8 cellular contexts compared by ENCODE assay signal in the genomic region with DNA sequence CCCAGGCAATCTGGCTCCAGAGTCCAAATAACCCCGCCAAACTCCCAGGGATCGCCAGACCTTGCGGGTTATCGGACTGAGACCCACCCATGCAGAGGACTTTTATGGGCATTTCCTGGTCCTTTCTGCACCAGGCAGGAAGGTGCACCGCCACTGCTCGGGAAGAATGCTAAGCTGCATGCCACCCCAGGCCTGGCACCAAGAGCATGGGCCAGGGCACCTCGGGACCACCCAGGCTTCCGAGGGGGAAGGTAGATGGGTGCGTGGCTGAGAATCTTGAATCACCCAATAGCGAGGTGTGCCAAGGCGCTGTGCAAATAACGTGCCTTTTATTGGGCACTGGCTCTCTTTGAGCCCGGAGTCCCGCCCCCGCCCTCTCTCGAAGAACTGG. TPM values are rescaled to one million over a fixed set of nuclear protein-coding genes. Genes with fewer than 3 reads are reported as not detected.
DNase-seq lines count a peak whose midpoint lies in the region; ATAC-seq and TF ChIP-seq lines count a peak whose summit lies in the region.

No MANE protein-coding gene starts in this region.

- WGBS in lung, 2 donors, result 0 to 1% methylated on average over 16 of the region's 16 CpGs
- WGBS in transverse colon (ENCODE audit: low coverage in 1 of 2), 2 donors, result 1% methylated on average over 16 of the region's 16 CpGs; no CpG with 5 or more reads in 1 of the 2 donors

- no peak for TF ChIP-seq POLR2A in transverse colon (IDR thresholded peaks at IDR 0.05)

- H3K27ac Mint-ChIP-seq in GM23338, result peak overlapping the region; percentile 96

- H4K20me1 ChIP-seq in DND-41 (ENCODE audit: insufficient read depth, low read length) (0 out of 2 replicates have a peak, but pooled peaks cover 4% of the 10 kb centered on the region), GM23338 (replicated peaks; ENCODE audit: insufficient read depth) (no peaks in the 10 kb centered on the region; the same call in none of the 2 replicates)

- H3K36me3 Mint-ChIP-seq in GM23338 (ENCODE audit: low read depth), result peaks cover 7% of the 10 kb centered on the region

- DNase-seq in DND-41 (no peak), GM23338 (ENCODE audit: low spot score) (no peak), NCI-H748 (lab: John Stamatoyannopoulos, UW; ENCODE audit: unreplicated experiment) (peak; percentile 91), cardiac fibroblast (ENCODE audit: low read depth in 2 of 2) (no peak), lung (ENCODE audit: low spot score) (no peak), transverse colon (peak; percentile 82)

- H3K4me2 ChIP-seq in DND-41 (ENCODE audit: insufficient read depth, low read length) (peak overlapping the region; percentile 68), GM23338 (peak overlapping the region; percentile 79)

- peak overlapping the region; percentile 83 for H3K4me3 Mint-ChIP-seq in GM23338

- in situ Hi-C loops in transverse colon (cut with MboI; ENCODE audit: low pct_ligation_motif_present in 1 of 4, low pct_unique_long_range_greater_than_20kb in 1 of 4, low sequenced_read_pairs in 3 of 4), result no loop called here

- H3K9me3 ChIP-seq in DND-41 (ENCODE audit: insufficient read depth, low read length, severe bottlenecking) (no peaks in the 10 kb centered on the region), lung (ENCODE audit: control insufficient read depth in 2 of 2, insufficient read depth in 1 of 2, low read length in 1 of 2) (no peaks in the 10 kb centered on the region), transverse colon (no peaks in the 10 kb centered on the region)

- H3K27me3 Mint-ChIP-seq in GM23338 (ENCODE audit: insufficient read depth, low read depth, poor library complexity), result peaks cover 7% of the 10 kb centered on the region

- H3K9me3 Mint-ChIP-seq in GM23338, result no peaks in the 10 kb centered on the region

- peaks cover 12% of the 10 kb centered on the region for H3F3A ChIP-seq in GM23338 (replicated peaks; ENCODE audit: low read depth)

- H2AFZ ChIP-seq in DND-41 (ENCODE audit: low read depth, low read length) (peak overlapping the region; percentile 58), GM23338 (peak overlapping the region; percentile 78)

- H3K4me3 ChIP-seq in DND-41 (ENCODE audit: low read depth in 1 of 2, low read length in 2 of 2) (peak overlapping the region in 1 of 2 experiments; percentile 56; a peak in 3 of 4 replicates), GM23338 (peak overlapping the region; percentile 57), cardiac fibroblast (replicated peaks in 1 of 2; ENCODE audit: low read depth in 2 of 2, low read length in 2 of 2) (peak overlapping the region; percentile 60 to 63), lung (peak overlapping the region; percentile 18), transverse colon (peak overlapping the region; percentile 41 to 62 (median 53))

- H3K36me3 ChIP-seq in DND-41 (ENCODE audit: insufficient read depth, low read length), result 0 out of 2 replicates have a peak, but pooled peaks cover 5% of the 10 kb centered on the region
- no peaks in the 10 kb centered on the region for H3K36me3 ChIP-seq in GM23338 (ENCODE audit: insufficient read depth)
- no peaks in the 10 kb centered on the region for H3K36me3 ChIP-seq in lung (ENCODE audit: control insufficient read depth in 2 of 2, insufficient read depth in 2 of 2, low read length in 2 of 2)
- no peaks in the 10 kb centered on the region for H3K36me3 ChIP-seq in transverse colon

- H3K27me3 ChIP-seq in DND-41 (ENCODE audit: insufficient read depth, low read length, poor library complexity), result no peaks in the 10 kb centered on the region
- peaks cover 20% of the 10 kb centered on the region for H3K27me3 ChIP-seq in GM23338 (ENCODE audit: insufficient read depth)
- no peaks in the 10 kb centered on the region for H3K27me3 ChIP-seq in lung (ENCODE audit: control insufficient read depth, insufficient read depth)
- no peaks in the 10 kb centered on the region for H3K27me3 ChIP-seq in transverse colon

- H3K4me1 Mint-ChIP-seq in GM23338, result peaks cover 10% of the 10 kb centered on the region

- peaks cover 31% of the 10 kb centered on the region for H3K4me1 ChIP-seq in DND-41 (ENCODE audit: insufficient read depth, low read length)
- peaks cover 6% of the 10 kb centered on the region; the same call in 1 of the 2 replicates for H3K4me1 ChIP-seq in GM23338 (ENCODE audit: insufficient read depth)
- peaks cover 0 to 10% of the 10 kb centered on the region in 2 donors for H3K4me1 ChIP-seq in lung (ENCODE audit: control insufficient read depth in 2 of 2, insufficient read depth in 2 of 2, low read length in 2 of 2)
- peaks cover 10 to 40% (median 20%) of the 10 kb centered on the region in 4 donors for H3K4me1 ChIP-seq in transverse colon

- TF ChIP-seq CTCF in DND-41 (IDR thresholded peaks at IDR 0.05; ENCODE audit: borderline replicate concordance, extremely low read depth, low read length, poor library complexity, severe bottlenecking) (no peak), GM23338 (conservative IDR thresholded peaks at IDR 0.05; ENCODE audit: low read depth in 2 of 2) (no peak), cardiac fibroblast (IDR thresholded peaks at IDR 0.05; ENCODE audit: low read depth, low read length) (no peak), lung (IDR thresholded peaks at IDR 0.05; ENCODE audit: control extremely low read depth, extremely low read depth) (no peak), transverse colon (IDR thresholded peaks at IDR 0.05) (no peak)

- no peak for TF ChIP-seq EP300 in transverse colon (IDR thresholded peaks at IDR 0.05; ENCODE audit: low read depth)

- H3K9ac ChIP-seq in DND-41 (ENCODE audit: low read depth, low read length), result peak overlapping the region; percentile 38; the same call in 1 of the 2 replicates

- H3K9me2 ChIP-seq in GM23338 (ENCODE audit: insufficient read depth), result no peaks in the 10 kb centered on the region

- intact Hi-C loops in transverse colon (cut with DNase I; ENCODE audit: low total_unique reads), result loop anchor here (10.0 kb wide), 1 partner anchor 62 kb away; the partner anchor contains the start of genes IRGQ and ZNF576

- no peaks in the 10 kb centered on the region for H3K79me2 ChIP-seq in DND-41 (ENCODE audit: insufficient read depth, low read length)
- no peaks in the 10 kb centered on the region for H3K79me2 ChIP-seq in GM23338 (replicated peaks; ENCODE audit: insufficient read depth)

- ATAC-seq in DND-41 (ENCODE audit: insufficient read depth, low read depth) (no peak), GM23338 (peak; percentile 0; the same call in 1 of the 3 replicates), lung (ENCODE audit: insufficient read depth, low FRiP score) (no peak), HG03175 (IDR thresholded peaks at IDR 0.05; ENCODE audit: unreplicated experiment) (no peak), GM19463 (IDR thresholded peaks at IDR 0.05; ENCODE audit: unreplicated experiment) (no peak)

- H3K27ac ChIP-seq in DND-41 (ENCODE audit: low read length) (no peak overlapping the region), GM23338 (ENCODE audit: low read depth) (peak overlapping the region; percentile 62), lung (ENCODE audit: low read depth in 1 of 2, low read length in 1 of 2) (peak overlapping the region; percentile 79 to 94), transverse colon (peak overlapping the region; percentile 92 to 98 (median 96))

TF ChIP-seq in GM23338, 12 proteins besides CTCF, POLR2A, EP300 and RAD21 (continues in another document):
- TF ChIP-seq STAT1 (IDR thresholded peaks at IDR 0.05; ENCODE audit: unreplicated experiment) (no peak), ETS1 (IDR thresholded peaks at IDR 0.05) (no peak), NANOG (IDR thresholded peaks at IDR 0.05; ENCODE audit: borderline replicate concordance) (no peak), EZH2 (IDR thresholded peaks at IDR 0.05; ENCODE audit: low read depth, unreplicated experiment) (no peak)

RNA-seq across cellular contexts. Expression of gene ZNF575, which starts 0.4 kb away (rescaled TPM):
- total RNA-seq in GM23338 (2014; rRNA removed; shearing (Covaris generic)), result 0.10 TPM in 1 of 2 replicates, not detected in the other
- polyA plus RNA-seq in GM23338 (2016; fragmentation: Nextera tagmentation; extraction: Ambion mirVana), result 0.42 and 0.65 TPM in 2 replicates
- 1 to 10 TPM in 1 of 2 donors, under 1 TPM in 1; 0.65 to 2.3 TPM for total RNA-seq in lung
- polyA plus RNA-seq in lung, result under 1 TPM; 0.48 to 0.65 TPM
- 1 to 10 TPM in 2 of 4 donors, under 1 TPM in 1, not detected in 1; 0.20 to 1.9 (median 1.8) TPM for total RNA-seq in transverse colon

RNA-seq across cellular contexts. Expression of gene ETHE1, which starts 5.6 kb away (rescaled TPM):
- 23.2 and 25.5 TPM in 2 replicates for total RNA-seq in GM23338 (2014; rRNA removed; shearing (Covaris generic))
- 8.9 and 11.1 TPM in 2 replicates for polyA plus RNA-seq in GM23338 (2016; fragmentation: Nextera tagmentation; extraction: Ambion mirVana)
- 10 to 100 TPM; 15.0 to 49.3 TPM for total RNA-seq in lung
- polyA plus RNA-seq in lung, result 10 to 100 TPM; 25.7 to 76.9 TPM
- 100 to 1,000 TPM; 438 to 667 (median 458) TPM for total RNA-seq in transverse colon

RNA-seq across cellular contexts. Expression of gene PHLDB3, which starts 28.0 kb away (rescaled TPM):
- total RNA-seq in GM23338 (2014; rRNA removed; shearing (Covaris generic)), result 10.2 and 15.4 TPM in 2 replicates
- polyA plus RNA-seq in GM23338 (2016; fragmentation: Nextera tagmentation; extraction: Ambion mirVana), result 6.3 and 8.4 TPM in 2 replicates
- total RNA-seq in lung, result 10 to 100 TPM in 1 of 2 donors, 1 to 10 TPM in 1; 9.8 to 23.4 TPM
- polyA plus RNA-seq in lung, result 1 to 10 TPM; 5.8 to 6.0 TPM
- total RNA-seq in transverse colon, result 10 to 100 TPM; 10.2 to 28.7 (median 16.5) TPM

RNA-seq across cellular contexts. Expression of gene XRCC1, which starts 42.8 kb away (rescaled TPM):
- 45.8 and 49.5 TPM in 2 replicates for total RNA-seq in GM23338 (2014; rRNA removed; shearing (Covaris generic))
- polyA plus RNA-seq in GM23338 (2016; fragmentation: Nextera tagmentation; extraction: Ambion mirVana) (32.0 and 35.3 TPM in 2 replicates), lung (10 to 100 TPM; 15.4 to 22.4 TPM)
- total RNA-seq in lung (10 to 100 TPM; 26.5 to 32.2 TPM), transverse colon (100 to 1,000 TPM in 1 of 4 donors, 10 to 100 TPM in 2, 1 to 10 TPM in 1; 8.0 to 147 (median 15.8) TPM)

RNA-seq across cellular contexts. Expression of gene PINLYP, which starts 43.0 kb away (rescaled TPM):
- total RNA-seq in GM23338 (2014; rRNA removed; shearing (Covaris generic)), result 4.3 and 7.8 TPM in 2 replicates
- 11.1 and 12.1 TPM in 2 replicates for polyA plus RNA-seq in GM23338 (2016; fragmentation: Nextera tagmentation; extraction: Ambion mirVana)
- 1 to 10 TPM; 6.1 to 8.9 TPM for total RNA-seq in lung
- polyA plus RNA-seq in lung, result 10 to 100 TPM in 1 of 2 donors, 1 to 10 TPM in 1; 7.9 to 14.2 TPM
- total RNA-seq in transverse colon, result 1 to 10 TPM in 3 of 4 donors, not detected in 1; 1.1 to 4.0 (median 1.6) TPM

Comparison
In these comparisons a context has a peak if more than half of its experiments do, and no peak if none do; other contexts are left out.
1. DNase-seq: peak in NCI-H748 (single experiment) and transverse colon (single experiment); none in DND-41 (single experiment), GM23338 (single experiment), cardiac fibroblast (0 of 2) and lung (single experiment).
2. RNA of gene ETHE1, which starts 5.6 kb away (total RNA-seq): 438 to 667 TPM in transverse colon; 15.0 to 49.3 TPM in lung and 23.2 to 25.5 TPM in GM23338; every median in the first group is over 4 times any median in the second.